ENCODE assay signal across 14 cellular contexts in genomic region chr19:34432797-34433196, GRCh38. TPM values are rescaled to one million over a fixed set of nuclear protein-coding genes. Genes with fewer than 3 reads are reported as not detected.
DNase-seq lines count a peak whose midpoint lies in the region; ATAC-seq and TF ChIP-seq lines count a peak whose summit lies in the region.
"Had no signal": no experiment of that assay in that cellular context is flagged by ENCODE, and none has a peak within 500 bp of the region (broad histone marks: within the 10 kb centered on the region; RNA-seq: fewer than 3 reads in every experiment).

No MANE protein-coding gene starts in this region.

- H3K4me1 Mint-ChIP-seq in CD4-positive, alpha-beta T cell (ENCODE audit: low read depth), result peaks cover 39% of the 10 kb centered on the region

- H2BK120ac ChIP-seq in IMR-90 (ENCODE audit: low read depth, low read length), result no peak overlapping the region

- peak overlapping the region; percentile 44; the same call in 1 of the 2 replicates for H4K5ac ChIP-seq in IMR-90 (ENCODE audit: low read depth, low read length)

- H3K18ac ChIP-seq in IMR-90 (ENCODE audit: low read depth, low read length), result peak overlapping the region; percentile 54; the same call in 1 of the 2 replicates

- H2AK5ac ChIP-seq in IMR-90 (ENCODE audit: low read depth, low read length), result no peak overlapping the region

- H2AFZ ChIP-seq in IMR-90 (replicated peaks; ENCODE audit: low read length, poor library complexity), result no peak overlapping the region

- H3K9me3 ChIP-seq in IMR-90 (ENCODE audit: control insufficient read depth, insufficient read depth, low read length) (no peaks in the 10 kb centered on the region), left ventricle myocardium inferior (replicated peaks) (no peaks in the 10 kb centered on the region)
- no peaks in the 10 kb centered on the region for H3K9me3 ChIP-seq in CD4-positive, alpha-beta T cell (ENCODE audit: control insufficient read depth, low read length)

- peak overlapping the region; percentile 3 for H2BK5ac ChIP-seq in IMR-90 (ENCODE audit: low read depth, low read length, poor library complexity, severe bottlenecking)

- peaks cover 7% of the 10 kb centered on the region; the same call in 1 of the 2 replicates for H3K9me1 ChIP-seq in IMR-90 (ENCODE audit: insufficient read depth, low read length)

- no peak overlapping the region for H3K14ac ChIP-seq in IMR-90 (replicated peaks; ENCODE audit: low read depth, low read length)

- H4K91ac ChIP-seq in IMR-90 (ENCODE audit: insufficient read depth, low read depth, low read length), result no peak overlapping the region

- H3K27ac Mint-ChIP-seq in CD4-positive, alpha-beta T cell, result no peak overlapping the region
- H3K27ac Mint-ChIP-seq: activated CD4-positive, alpha-beta T cell treated with anti-CD3 and anti-CD28 coated beads, Interleukin-2, amount 10 ng/mL, durations not matched to agents 24 days and 14 days; activated naive CD4-positive, alpha-beta T cell treated with anti-CD3 and anti-CD28 coated beads, Interleukin-2, amount 10 ng/mL, durations not matched to agents 7 days and 5 days; T-cell had no signal

- peaks cover 73% of the 10 kb centered on the region for H3K36me3 Mint-ChIP-seq in CD4-positive, alpha-beta T cell (ENCODE audit: low read depth)

- H4K20me1 ChIP-seq in IMR-90 (ENCODE audit: insufficient read depth, low read length), result peaks cover 62% of the 10 kb centered on the region

- no TSS peak for BruUV-seq in IMR-90 (replicated peaks; lab: Mats Ljungman, UMichigan)

- intact Hi-C loops in IMR-90 (cut with micrococcal nuclease), result loop anchor here (2.0 to 10.0 kb wide), 3 partner anchors 20 to 208 kb away; no protein-coding TSS in a partner anchor
- intact Hi-C loops in left ventricle myocardium inferior (cut with micrococcal nuclease), result no loop called here
- intact Hi-C loops in CD4-positive, alpha-beta T cell (cut with DNase I, micrococcal nuclease), result loop anchor here in 1 of 2 experiments (5.0 to 10.0 kb wide), 2 partner anchors 310 to 658 kb away; no protein-coding TSS in a partner anchor

- TF ChIP-seq CTCF in IMR-90 (conservative IDR thresholded peaks at IDR 0.05; ENCODE audit: low read depth, low read length), result no peak
- TF ChIP-seq CTCF in left ventricle myocardium inferior (IDR thresholded peaks at IDR 0.05; ENCODE audit: borderline replicate concordance), result no peak
- TF ChIP-seq CTCF in CD4-positive, alpha-beta T cell (IDR thresholded peaks at IDR 0.05), result no peak

- H3K56ac ChIP-seq in IMR-90 (ENCODE audit: extremely low read depth, insufficient read depth, low read length), result no peak overlapping the region

- no peak overlapping the region for H3K4ac ChIP-seq in IMR-90 (ENCODE audit: low read depth, low read length)

- H3K4me3 Mint-ChIP-seq in CD4-positive, alpha-beta T cell, result no peak overlapping the region
- H3K4me3 Mint-ChIP-seq: activated CD4-positive, alpha-beta T cell treated with anti-CD3 and anti-CD28 coated beads, Interleukin-2, amount 10 ng/mL, durations not matched to agents 24 days and 14 days; activated naive CD4-positive, alpha-beta T cell treated with anti-CD3 and anti-CD28 coated beads, Interleukin-2, amount 10 ng/mL, durations not matched to agents 7 days and 5 days; T-cell had no signal

- peak overlapping the region; percentile 59; the same call in 1 of the 2 replicates for H3K4me2 ChIP-seq in IMR-90 (ENCODE audit: low read depth, low read length)

- dilution Hi-C loops in IMR-90 (cut with HindIII; ENCODE audit: low sequenced_read_pairs, unreplicated experiment), result no loop called here

- H3K27me3 Mint-ChIP-seq in CD4-positive, alpha-beta T cell, result no peaks in the 10 kb centered on the region
- H3K27me3 Mint-ChIP-seq: activated CD4-positive, alpha-beta T cell treated with anti-CD3 and anti-CD28 coated beads, Interleukin-2, amount 10 ng/mL, durations not matched to agents 24 days and 14 days; activated naive CD4-positive, alpha-beta T cell treated with anti-CD3 and anti-CD28 coated beads, Interleukin-2, amount 10 ng/mL, durations not matched to agents 7 days and 5 days; T-cell had no signal

- POLR2A ChIA-PET in IMR-90 (lab: Charles Lee; ENCODE audit: unreplicated experiment), result no interaction called here
- POLR2A ChIA-PET in CD4-positive, alpha-beta T cell (lab: Charles Lee), result no interaction called here

- no peak overlapping the region for H2BK15ac ChIP-seq in IMR-90 (ENCODE audit: low read depth, low read length)

- no peak overlapping the region for H4K8ac ChIP-seq in IMR-90 (ENCODE audit: low read depth in 2 of 2, low read length in 2 of 2)

- TF ChIP-seq RAD21 in IMR-90 (IDR thresholded peaks at IDR 0.05; ENCODE audit: low read length), result no peak

- no peak for ATAC-seq in IMR-90 (ENCODE audit: low read depth)
- ATAC-seq in CD4-positive, alpha-beta T cell (ENCODE audit: poor library complexity), result no peak
- ATAC-seq: T-cell had no signal

- H2BK20ac ChIP-seq in IMR-90 (ENCODE audit: low read depth, low read length), result no peak overlapping the region

- H2AK9ac ChIP-seq in IMR-90 (replicated peaks; ENCODE audit: low read depth, low read length, poor library complexity), result no peak overlapping the region

- no peak overlapping the region for H3K9ac ChIP-seq in IMR-90 (ENCODE audit: low read depth, low read length)

- H3K9me3 Mint-ChIP-seq in CD4-positive, alpha-beta T cell, result no peaks in the 10 kb centered on the region
- H3K9me3 Mint-ChIP-seq: activated CD4-positive, alpha-beta T cell treated with anti-CD3 and anti-CD28 coated beads, Interleukin-2, amount 10 ng/mL, durations not matched to agents 24 days and 14 days; activated naive CD4-positive, alpha-beta T cell treated with anti-CD3 and anti-CD28 coated beads, Interleukin-2, amount 10 ng/mL, durations not matched to agents 7 days and 5 days; T-cell had no signal

- peak overlapping the region; percentile 67; the same call in 1 of the 2 replicates for H3K27ac ChIP-seq in IMR-90 (ENCODE audit: insufficient read depth, low read length)
- H3K27ac ChIP-seq in left ventricle myocardium inferior (replicated peaks), result peak overlapping the region; percentile 89
- no peak overlapping the region for H3K27ac ChIP-seq in CD4-positive, alpha-beta T cell (ENCODE audit: low read depth, low read length)
- H3K27ac ChIP-seq: C4-2B had no signal

- no peak for TF ChIP-seq POLR2A in IMR-90 (IDR thresholded peaks at IDR 0.05; ENCODE audit: low read depth, low read length)

- H3K4me1 ChIP-seq in IMR-90 (ENCODE audit: control insufficient read depth, insufficient read depth, low read length) (peaks cover 22% of the 10 kb centered on the region), left ventricle myocardium inferior (peaks cover 68% of the 10 kb centered on the region)

- H3K36me3 ChIP-seq in IMR-90 (ENCODE audit: control insufficient read depth, insufficient read depth, low read length) (peaks cover 21% of the 10 kb centered on the region), left ventricle myocardium inferior (peaks cover 48% of the 10 kb centered on the region)

- no peak overlapping the region for H3K4me3 ChIP-seq in IMR-90 (ENCODE audit: insufficient read depth, low read depth, low read length)
- H3K4me3 ChIP-seq in left ventricle myocardium inferior, result peak overlapping the region; percentile 3

- H3K27me3 ChIP-seq in IMR-90 (ENCODE audit: control insufficient read depth, insufficient read depth, low read length) (no peaks in the 10 kb centered on the region), left ventricle myocardium inferior (ENCODE audit: low read depth) (no peaks in the 10 kb centered on the region)
- H3K27me3 ChIP-seq in CD4-positive, alpha-beta T cell (ENCODE audit: control insufficient read depth, insufficient read depth, low read length), result no peaks in the 10 kb centered on the region

- H3K23ac ChIP-seq in IMR-90 (ENCODE audit: low read depth, low read length), result peak overlapping the region; percentile 1; the same call in 1 of the 2 replicates

- H3K79me1 ChIP-seq in IMR-90 (ENCODE audit: low read depth in 1 of 2, low read length in 2 of 2), result peaks cover 14 to 57% of the 10 kb centered on the region in 2 experiments

- CTCF ChIA-PET in IMR-90 (lab: Yijun Ruan, JAX), result no interaction called here
- CTCF ChIA-PET in CD4-positive, alpha-beta T cell (lab: Charles Lee), result no interaction called here

- WGBS in IMR-90 (ENCODE audit: extremely low coverage in 2 of 2, insufficient read length in 1 of 2), 2 experiments, result 92% methylated on average over 4 of the region's 5 CpGs; no CpG with 5 or more reads in 1 of the 2 experiments

- DNase-seq in IMR-90 (no peak), cerebellar cortex (ENCODE audit: low spot score) (peak; percentile 8), left ventricle myocardium inferior (peak; percentile 33), smooth muscle cell of the brain vasculature (ENCODE audit: low read depth, low spot score) (peak; percentile 2), COR-L47 (lab: John Stamatoyannopoulos, UW) (no peak), DMS153 (lab: John Stamatoyannopoulos, UW) (no peak)
- no peak for DNase-seq in CD4-positive, alpha-beta T cell
- no peak for DNase-seq in stimulated activated CD4-positive, alpha-beta T cell treated with anti-CD3 and anti-CD28 coated beads, Interleukin-4, amount 100 ng/mL, for 4 hours
- DNase-seq: activated CD4-positive, alpha-beta T cell treated with anti-CD3 and anti-CD28 coated beads, Interleukin-2, amount 10 ng/mL, durations not matched to agents 24 days and 14 days; activated naive CD4-positive, alpha-beta T cell treated with anti-CD3 and anti-CD28 coated beads, Interleukin-2, amount 10 ng/mL, durations not matched to agents 7 days and 5 days; NCI-H2081 treated with DMSO at 0.1 percent for 48 hours; stimulated activated CD4-positive, alpha-beta T cell treated with anti-CD3 and anti-CD28 coated beads, Interleukin-15, amount 100 ng/mL, for 24 hours; T-cell had no signal

- in situ Hi-C loops in IMR-90 (cut with MboI; ENCODE audit: low sequenced_read_pairs), result no loop called here

TF ChIP-seq in IMR-90, 13 proteins besides CTCF, POLR2A, EP300 and RAD21 (continues in another document):
- no peak for TF ChIP-seq NFE2L2 (IDR thresholded peaks at IDR 0.05; ENCODE audit: low read depth, low read length)

RNA-seq across cellular contexts. Expression of gene UBA2, which starts 4.6 kb away (rescaled TPM):
- total RNA-seq in IMR-90 (2012; rRNA removed) (135 and 153 TPM in 2 replicates), left ventricle myocardium inferior (44.0 TPM)
- 82.3 and 82.8 TPM in 2 replicates for polyA plus RNA-seq in IMR-90 (2012; rRNA removed)
- polyA plus RNA-seq in IMR-90 (2012; cell fraction: cytosol; rRNA removed), result 14.1 and 26.7 TPM in 2 replicates
- polyA plus RNA-seq in IMR-90 (2012; cell fraction: nucleus; rRNA removed; ENCODE audit: low replicate concordance), result 5.9 and 37.2 TPM in 2 replicates
- 10 to 100 TPM; 44.9 to 57.3 TPM for total RNA-seq in CD4-positive, alpha-beta T cell

RNA-seq across cellular contexts. Expression of gene PDCD2L, which starts 28.6 kb away (rescaled TPM):
- total RNA-seq in IMR-90 (2012; rRNA removed), result 10.6 and 12.2 TPM in 2 replicates
- polyA plus RNA-seq in IMR-90 (2012; rRNA removed), result 12.1 and 13.0 TPM in 2 replicates
- 11.7 and 13.0 TPM in 2 replicates for polyA plus RNA-seq in IMR-90 (2012; cell fraction: cytosol; rRNA removed)
- 6.2 and 6.9 TPM in 2 replicates for polyA plus RNA-seq in IMR-90 (2012; cell fraction: nucleus; rRNA removed; ENCODE audit: low replicate concordance)
- 12.8 TPM for total RNA-seq in left ventricle myocardium inferior
- total RNA-seq in CD4-positive, alpha-beta T cell, result 1 to 10 TPM; 3.8 to 3.9 TPM

RNA-seq across cellular contexts. Expression of gene WTIP, which starts 48.8 kb away (rescaled TPM):
- 35.0 and 48.9 TPM in 2 replicates for total RNA-seq in IMR-90 (2012; rRNA removed)
- polyA plus RNA-seq in IMR-90 (2012; rRNA removed), result 30.3 and 30.7 TPM in 2 replicates
- polyA plus RNA-seq in IMR-90 (2012; cell fraction: cytosol; rRNA removed), result 25.9 and 38.5 TPM in 2 replicates
- 19.3 and 41.0 TPM in 2 replicates for polyA plus RNA-seq in IMR-90 (2012; cell fraction: nucleus; rRNA removed; ENCODE audit: low replicate concordance)
- total RNA-seq in left ventricle myocardium inferior, result 19.5 TPM
- under 1 TPM; 0.16 to 0.17 TPM for total RNA-seq in CD4-positive, alpha-beta T cell

Comparison
In these comparisons a context has a peak if more than half of its experiments do, and no peak if none do; other contexts are left out.
1. DNase-seq: peak in cerebellar cortex (single experiment), left ventricle myocardium inferior (single experiment) and smooth muscle cell of the brain vasculature (single experiment); none in IMR-90 (single experiment), COR-L47 (single experiment), CD4-positive, alpha-beta T cell (0 of 10), DMS153 (single experiment) and stimulated activated CD4-positive, alpha-beta T cell treated with anti-CD3 and anti-CD28 coated beads, Interleukin-4, amount 100 ng/mL, for 4 hours (0 of 2).
2. RNA of gene WTIP, which starts 48.8 kb away (total RNA-seq): 35.0 to 48.9 TPM in IMR-90 and 19.5 TPM in left ventricle myocardium inferior (single experiment); 0.16 to 0.17 TPM in CD4-positive, alpha-beta T cell; every median in the first group is over 10 times any median in the second.